8 cellular contexts compared by ENCODE assay signal in the genomic region with DNA sequence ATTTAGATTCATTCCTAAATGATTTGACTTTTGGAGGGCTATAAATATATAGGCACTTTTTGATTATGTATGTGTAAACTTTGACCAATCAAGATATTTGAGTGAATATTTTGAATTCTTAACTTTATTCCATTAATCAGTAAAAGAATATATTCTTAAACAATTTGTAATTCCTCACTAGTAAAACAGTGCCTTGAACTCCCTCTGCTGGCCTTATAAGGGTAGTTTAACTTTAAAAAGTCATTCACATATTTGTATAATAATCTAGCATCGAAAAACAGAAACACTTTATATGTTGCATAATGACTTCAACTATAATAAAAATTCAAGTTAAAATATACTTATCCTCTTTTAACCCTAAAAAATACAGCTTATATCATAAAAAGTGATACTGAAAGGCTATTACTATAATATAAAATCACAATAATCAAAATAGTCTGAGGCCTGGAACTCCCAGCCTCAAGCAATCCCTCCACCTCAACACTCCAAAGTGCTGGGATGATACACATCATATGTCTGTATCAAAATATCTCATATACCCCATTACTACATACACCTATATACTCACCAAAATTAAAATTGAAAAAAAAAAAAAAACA. TPM values are rescaled to one million over a fixed set of nuclear protein-coding genes. Genes with fewer than 3 reads are reported as not detected.
DNase-seq lines count a peak whose midpoint lies in the region; ATAC-seq and TF ChIP-seq lines count a peak whose summit lies in the region.

No MANE protein-coding gene starts in this region.

- peak; percentile 48 for TF ChIP-seq CTCF in natural killer cell (IDR thresholded peaks at IDR 0.05)

- H3K36me3 Mint-ChIP-seq in natural killer cell = no peaks in the 10 kb centered on the region
- no peaks in the 10 kb centered on the region for H3K36me3 Mint-ChIP-seq in natural killer cell treated with Interleukin-12 subunit alpha and Interleukin-12 subunit beta and Interleukin-15 and Interleukin-18, amount 100 ng/mL, for 72 hours
- no peaks in the 10 kb centered on the region for H3K36me3 Mint-ChIP-seq in activated naive CD8-positive, alpha-beta T cell treated with anti-CD3 and anti-CD28 coated beads for 36 hours

- intact Hi-C loops in natural killer cell (cut with micrococcal nuclease) = loop anchor here (2.0 kb wide), 1 partner anchor 682 kb away; no protein-coding TSS in a partner anchor

- H3K79me2 ChIP-seq in Karpas-422 (ENCODE audit: low read length) = no peaks in the 10 kb centered on the region

- H3K4me3 Mint-ChIP-seq in natural killer cell = no peak overlapping the region
- H3K4me3 Mint-ChIP-seq in natural killer cell treated with Interleukin-12 subunit alpha and Interleukin-12 subunit beta and Interleukin-15 and Interleukin-18, amount 100 ng/mL, for 72 hours = no peak overlapping the region
- no peak overlapping the region for H3K4me3 Mint-ChIP-seq in activated naive CD8-positive, alpha-beta T cell treated with anti-CD3 and anti-CD28 coated beads for 36 hours

- no peak overlapping the region for H3K27ac Mint-ChIP-seq in natural killer cell
- H3K27ac Mint-ChIP-seq in natural killer cell treated with Interleukin-12 subunit alpha and Interleukin-12 subunit beta and Interleukin-15 and Interleukin-18, amount 100 ng/mL, for 72 hours = no peak overlapping the region
- no peak overlapping the region for H3K27ac Mint-ChIP-seq in activated naive CD8-positive, alpha-beta T cell treated with anti-CD3 and anti-CD28 coated beads for 36 hours

- DNase-seq in natural killer cell = no peak
- no peak for DNase-seq in natural killer cell treated with Interleukin-12 subunit alpha and Interleukin-12 subunit beta and Interleukin-15 and Interleukin-18, amount 100 ng/mL, for 72 hours (ENCODE audit: low spot score)
- DNase-seq in Karpas-422 = peak; percentile 69
- DNase-seq in SK-MEL-5 (ENCODE audit: low read depth, low spot score) = peak; percentile 52
- peak; percentile 13 for DNase-seq in globus pallidus (ENCODE audit: low spot score)
- DNase-seq in activated T-cell treated with anti-CD3 and anti-CD28 coated beads for 4 hours = no peak
- no peak for DNase-seq in activated naive CD8-positive, alpha-beta T cell treated with anti-CD3 and anti-CD28 coated beads for 36 hours
- DNase-seq in HuH-7.5 (ENCODE audit: low spot score) = no peak

- H2AFZ ChIP-seq in Karpas-422 (ENCODE audit: low read length) = no peak overlapping the region

- H4K20me1 ChIP-seq in Karpas-422 (ENCODE audit: insufficient read depth, low read depth, low read length) = no peaks in the 10 kb centered on the region

- H3K9me3 ChIP-seq in Karpas-422 (ENCODE audit: low read length) = no peaks in the 10 kb centered on the region

- no peak overlapping the region for H3K4me3 ChIP-seq in Karpas-422 (ENCODE audit: low read length)

- H3K36me3 ChIP-seq in Karpas-422 (ENCODE audit: insufficient read depth, low read length) = no peaks in the 10 kb centered on the region

- H3K4me1 ChIP-seq in Karpas-422 (ENCODE audit: low read length) = no peaks in the 10 kb centered on the region

- H3K27ac ChIP-seq in Karpas-422 (ENCODE audit: low read length) = no peak overlapping the region

- H3K4me2 ChIP-seq in Karpas-422 (ENCODE audit: low read depth, low read length, poor library complexity, severe bottlenecking) = no peak overlapping the region

- H3K27me3 Mint-ChIP-seq in natural killer cell (ENCODE audit: low read depth in 2 of 2) = peaks cover 0 to 10% of the 10 kb centered on the region in 2 donors
- H3K27me3 Mint-ChIP-seq in natural killer cell treated with Interleukin-12 subunit alpha and Interleukin-12 subunit beta and Interleukin-15 and Interleukin-18, amount 100 ng/mL, for 72 hours = peaks cover 6 to 8% of the 10 kb centered on the region in 2 donors
- H3K27me3 Mint-ChIP-seq in activated naive CD8-positive, alpha-beta T cell treated with anti-CD3 and anti-CD28 coated beads for 36 hours = peaks cover 3% of the 10 kb centered on the region

- no peak overlapping the region for H3K9ac ChIP-seq in Karpas-422 (ENCODE audit: low read length)

- in situ Hi-C loops in SK-MEL-5 (cut with HindIII; ENCODE audit: low pct_unique_long_range_greater_than_20kb, low sequenced_read_pairs) = no loop called here

- H3K4me1 Mint-ChIP-seq in natural killer cell = no peaks in the 10 kb centered on the region
- no peaks in the 10 kb centered on the region for H3K4me1 Mint-ChIP-seq in natural killer cell treated with Interleukin-12 subunit alpha and Interleukin-12 subunit beta and Interleukin-15 and Interleukin-18, amount 100 ng/mL, for 72 hours (ENCODE audit: low read depth in 2 of 2)
- no peaks in the 10 kb centered on the region for H3K4me1 Mint-ChIP-seq in activated naive CD8-positive, alpha-beta T cell treated with anti-CD3 and anti-CD28 coated beads for 36 hours

- no peak for ATAC-seq in natural killer cell
- no peak for ATAC-seq in natural killer cell treated with Interleukin-12 subunit alpha and Interleukin-12 subunit beta and Interleukin-15 and Interleukin-18, amount 100 ng/mL, for 72 hours

- H3K9me3 Mint-ChIP-seq in natural killer cell = no peaks in the 10 kb centered on the region
- H3K9me3 Mint-ChIP-seq in natural killer cell treated with Interleukin-12 subunit alpha and Interleukin-12 subunit beta and Interleukin-15 and Interleukin-18, amount 100 ng/mL, for 72 hours = no peaks in the 10 kb centered on the region
- H3K9me3 Mint-ChIP-seq in activated naive CD8-positive, alpha-beta T cell treated with anti-CD3 and anti-CD28 coated beads for 36 hours = no peaks in the 10 kb centered on the region

- H3K27me3 ChIP-seq in Karpas-422 (ENCODE audit: low read length) = no peaks in the 10 kb centered on the region

- H3K9me2 ChIP-seq in Karpas-422 (replicated peaks; ENCODE audit: insufficient read depth, low read length) = no peaks in the 10 kb centered on the region

RNA-seq across cellular contexts. Expression of a gene that starts 31.2 kb away (rescaled TPM):
- total RNA-seq in natural killer cell = 100 to 1,000 TPM; 104 to 124 (median 105) TPM
- 10 to 100 TPM; 60.8 to 83.3 TPM for total RNA-seq in natural killer cell treated with Interleukin-12 subunit alpha and Interleukin-12 subunit beta and Interleukin-15 and Interleukin-18, amount 100 ng/mL, for 72 hours
- total RNA-seq in Karpas-422 (2014; rRNA removed; shearing (Covaris generic); ENCODE audit: low replicate concordance) = 36.5 and 55.2 TPM in 2 replicates
- total RNA-seq in SK-MEL-5 (2014; rRNA removed; shearing (Covaris generic)) = 59.5 and 60.1 TPM in 2 replicates
- 73.2 and 76.0 TPM in 2 replicates for polyA plus RNA-seq in SK-MEL-5 (2015; cell fraction: cytosol; rRNA removed)
- 80.8 and 130 TPM in 2 replicates for polyA plus RNA-seq in SK-MEL-5 (2015; cell fraction: nucleus; rRNA removed)
- total RNA-seq in activated naive CD8-positive, alpha-beta T cell treated with anti-CD3 and anti-CD28 coated beads for 36 hours = 100 to 1,000 TPM; 140 to 141 TPM

RNA-seq across cellular contexts. Expression of a gene that starts 31.3 kb away (rescaled TPM):
- 10 to 100 TPM; 15.4 to 21.2 (median 17.8) TPM for total RNA-seq in natural killer cell
- total RNA-seq in natural killer cell treated with Interleukin-12 subunit alpha and Interleukin-12 subunit beta and Interleukin-15 and Interleukin-18, amount 100 ng/mL, for 72 hours = 10 to 100 TPM; 10.1 to 10.5 TPM
- total RNA-seq in Karpas-422 (2014; rRNA removed; shearing (Covaris generic); ENCODE audit: low replicate concordance) = 15.9 and 31.6 TPM in 2 replicates
- 11.8 and 12.5 TPM in 2 replicates for total RNA-seq in SK-MEL-5 (2014; rRNA removed; shearing (Covaris generic))
- polyA plus RNA-seq in SK-MEL-5 (2015; cell fraction: cytosol; rRNA removed) = 2.9 and 6.9 TPM in 2 replicates
- polyA plus RNA-seq in SK-MEL-5 (2015; cell fraction: nucleus; rRNA removed) = 25.9 and 49.4 TPM in 2 replicates
- total RNA-seq in activated naive CD8-positive, alpha-beta T cell treated with anti-CD3 and anti-CD28 coated beads for 36 hours = 1 to 10 TPM; 4.6 to 5.7 TPM

Comparison
In these comparisons a context has a peak if more than half of its experiments do, and no peak if none do; other contexts are left out.
1. DNase-seq: peak in Karpas-422 (single experiment), SK-MEL-5 (single experiment) and globus pallidus (single experiment); none in natural killer cell (single experiment), natural killer cell treated with Interleukin-12 subunit alpha and Interleukin-12 subunit beta and Interleukin-15 and Interleukin-18, amount 100 ng/mL, for 72 hours (single experiment), activated T-cell treated with anti-CD3 and anti-CD28 coated beads for 4 hours (single experiment), activated naive CD8-positive, alpha-beta T cell treated with anti-CD3 and anti-CD28 coated beads for 36 hours (single experiment) and HuH-7.5 (single experiment).